In genomic region chr2:74440378-74441110, GRCh38 we compare ENCODE assay signal across 8 cellular contexts. TPM values are rescaled to one million over a fixed set of nuclear protein-coding genes. Genes with fewer than 3 reads are reported as not detected.
DNase-seq lines count a peak whose midpoint lies in the region; ATAC-seq and TF ChIP-seq lines count a peak whose summit lies in the region.

No MANE protein-coding gene starts in this region.

- TF ChIP-seq CTCF in Calu3 (IDR thresholded peaks at IDR 0.05; ENCODE audit: unreplicated experiment) (no peak), thyroid gland (IDR thresholded peaks at IDR 0.05) (peak in 4 of 6 experiments; percentile 34 to 62 (median 38))

- H3K36me3 ChIP-seq in muscle layer of duodenum (ENCODE audit: control insufficient read depth in 1 of 2, insufficient read depth in 2 of 2, low read length in 2 of 2) (no peaks in the 10 kb centered on the region), thyroid gland (no peaks in the 10 kb centered on the region)

- peak overlapping the region; percentile 91 for H3K27ac ChIP-seq in muscle layer of duodenum (ENCODE audit: low read length)
- peak overlapping the region; percentile 42 to 84 (median 76) for H3K27ac ChIP-seq in thyroid gland

- H3K9me3 ChIP-seq in muscle layer of duodenum (ENCODE audit: control insufficient read depth in 1 of 2, low read length in 2 of 2) (no peaks in the 10 kb centered on the region), thyroid gland (no peaks in the 10 kb centered on the region)

- peaks cover 7% of the 10 kb centered on the region for H3K27me3 ChIP-seq in muscle layer of duodenum (ENCODE audit: low read depth, low read length)
- no peaks in the 10 kb centered on the region for H3K27me3 ChIP-seq in thyroid gland

- BruUV-seq in Calu3 (replicated peaks; lab: Mats Ljungman, UMichigan), result no TSS peak

- CTCF ChIA-PET in Calu3 (lab: Charles Lee), result interaction anchor here (0.9 to 1.3 kb wide), 3 partner anchors 19 to 42 kb away, joined by 4 to 5 read pairs (median 4); partner anchors contain the start of genes C2orf81, CCDC142, MOGS and TTC31

- peak overlapping the region; percentile 100 for H3K27ac Mint-ChIP-seq in Calu3 (ENCODE audit: unreplicated experiment)

- H3K4me1 Mint-ChIP-seq in Calu3 (ENCODE audit: low read depth, unreplicated experiment), result peaks cover 47% of the 10 kb centered on the region

- H3K4me1 ChIP-seq in muscle layer of duodenum (ENCODE audit: control insufficient read depth in 1 of 2, insufficient read depth in 2 of 2, low read length in 2 of 2) (peaks cover 11 to 46% of the 10 kb centered on the region in 2 donors), thyroid gland (peaks cover 10 to 18% of the 10 kb centered on the region in 2 donors)

- 0 to 27% methylated on average over 3 to 10 of the region's 43 CpGs for WGBS in thyroid gland, 2 donors

- peak; percentile 82 for ATAC-seq in HG03196 (IDR thresholded peaks at IDR 0.05; ENCODE audit: unreplicated experiment)

- peak overlapping the region; percentile 97 for H3K4me3 Mint-ChIP-seq in Calu3 (ENCODE audit: low read depth, unreplicated experiment)

- DNase-seq in Calu3 (peak; percentile 92), GM19240 (ENCODE audit: insufficient read length, low spot score) (peak; percentile 97), NCI-H526 treated with DMSO at 0.1 percent for 48 hours (lab: John Stamatoyannopoulos, UW) (peak; percentile 65), fibroblast of gingiva (ENCODE audit: low read depth) (peak; percentile 83), thyroid gland (peak; percentile 92 to 93)
- DNase-seq in activated T-cell treated with anti-CD3 and anti-CD28 coated beads, Interleukin-2, amount 50 U/mL, for 1 hour, result peak; percentile 47

- intact Hi-C loops in Calu3 (cut with micrococcal nuclease; ENCODE audit: unreplicated experiment), result loop anchor here (1.0 to 2.0 kb wide), 2 partner anchors 14 to 43 kb away; partner anchors contain the start of genes INO80B and TTC31
- intact Hi-C loops in thyroid gland (cut with DNase I), result no loop called here

- TF ChIP-seq POLR2A in thyroid gland (IDR thresholded peaks at IDR 0.05), result peak; percentile 46 to 78

- H3K36me3 Mint-ChIP-seq in Calu3 (ENCODE audit: insufficient read depth, unreplicated experiment), result peaks cover 38% of the 10 kb centered on the region

- H3K9me3 Mint-ChIP-seq in Calu3 (ENCODE audit: low read depth, unreplicated experiment), result no peaks in the 10 kb centered on the region

- H3K27me3 Mint-ChIP-seq in Calu3 (ENCODE audit: unreplicated experiment), result peaks cover 10% of the 10 kb centered on the region

- H3K4me3 ChIP-seq in muscle layer of duodenum (ENCODE audit: low read depth in 1 of 2, low read length in 2 of 2), result peak overlapping the region; percentile 69 to 70
- peak overlapping the region; percentile 33 to 51 (median 51) for H3K4me3 ChIP-seq in thyroid gland (replicated peaks in 1 of 3)

RNA-seq across cellular contexts. Expression of gene RTKN, which starts 1.2 kb away (rescaled TPM):
- total RNA-seq in Calu3 (2022), result 97.6 and 103 TPM in 2 replicates
- 10 to 100 TPM; 24.5 to 41.9 (median 35.6) TPM for total RNA-seq in thyroid gland

RNA-seq across cellular contexts. Expression of gene INO80B, which starts 14.3 kb away (rescaled TPM):
- 41.7 and 42.1 TPM in 2 replicates for total RNA-seq in Calu3 (2022)
- total RNA-seq in thyroid gland, result 10 to 100 TPM; 19.9 to 74.4 (median 46.1) TPM

RNA-seq across cellular contexts. Expression of gene WBP1, which starts 17.7 kb away (rescaled TPM):
- 61.6 and 63.7 TPM in 2 replicates for total RNA-seq in Calu3 (2022)
- total RNA-seq in thyroid gland, result 100 to 1,000 TPM in 2 of 4 donors, 10 to 100 TPM in 2; 60.7 to 119 (median 102) TPM

RNA-seq across cellular contexts. Expression of gene WDR54, which starts 19.0 kb away (rescaled TPM):
- total RNA-seq in Calu3 (2022) (30.5 and 32.3 TPM in 2 replicates), thyroid gland (10 to 100 TPM in 3 of 4 donors, 1 to 10 TPM in 1; 6.5 to 19.3 (median 13.6) TPM)

RNA-seq across cellular contexts. Expression of gene C2orf81, which starts 19.1 kb away (rescaled TPM):
- total RNA-seq in Calu3 (2022), result 4.0 and 5.7 TPM in 2 replicates
- total RNA-seq in thyroid gland, result 1 to 10 TPM; 2.3 to 3.4 (median 3.1) TPM

Comparison
In these comparisons a context has a peak if more than half of its experiments do, and no peak if none do; other contexts are left out.
1. Peak in every context shown above with its lines: DNase-seq, ATAC-seq, H3K4me3 ChIP-seq and H3K27ac ChIP-seq.
2. DNase-seq: peak in every context shown above with its lines; median percentile 97 in GM19240; 92 in thyroid gland; 92 in Calu3; 83 in fibroblast of gingiva; 65 in NCI-H526 treated with DMSO at 0.1 percent for 48 hours; 47 in activated T-cell treated with anti-CD3 and anti-CD28 coated beads, Interleukin-2, amount 50 U/mL, for 1 hour.